10 cellular contexts compared by ENCODE assay signal in the genomic region with DNA sequence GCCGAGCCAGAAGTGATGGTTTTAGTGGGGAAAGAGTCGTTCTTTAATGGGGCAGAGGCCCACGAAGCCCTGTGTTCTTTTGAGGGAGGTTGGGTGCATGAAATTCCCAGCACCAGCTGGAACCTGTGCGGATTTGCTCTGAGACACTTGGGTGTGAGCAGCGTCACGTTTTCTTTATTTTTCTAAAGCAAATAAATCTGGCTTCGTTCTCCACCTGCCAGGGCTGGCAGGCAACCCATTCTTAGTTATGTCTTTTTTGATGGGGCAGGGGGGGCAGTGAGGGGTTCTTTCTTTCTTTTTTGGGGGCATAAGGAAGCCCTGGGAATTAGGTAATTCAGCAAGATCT.
A peak's percentile ranks its signal among the peaks of the same experiment; 100 is the strongest.
DNase-seq lines count a peak whose midpoint lies in the region; ATAC-seq and TF ChIP-seq lines count a peak whose summit lies in the region.
"Had no signal": no experiment of that assay in that cellular context is flagged by ENCODE, and none has a peak within 500 bp of the region (broad histone marks: within the 10 kb centered on the region; RNA-seq: fewer than 3 reads in every experiment).

No MANE protein-coding gene starts in this region.

- no peak overlapping the region for H3K14ac ChIP-seq in IMR-90 (replicated peaks; ENCODE audit: low read depth, low read length)

- TF ChIP-seq CTCF in AG09309 (IDR thresholded peaks at IDR 0.05; ENCODE audit: control insufficient read depth, insufficient read depth, low read depth, low read length, missing control alignments) = no peak
- TF ChIP-seq CTCF in IMR-90 (conservative IDR thresholded peaks at IDR 0.05; ENCODE audit: low read depth, low read length) = no peak
- no peak for TF ChIP-seq CTCF in SK-N-SH (IDR thresholded peaks at IDR 0.05)
- TF ChIP-seq CTCF in body of pancreas (IDR thresholded peaks at IDR 0.05) = no peak

- 0 out of 2 replicates have a peak overlapping the region, but pooled peaks have one; percentile 5 for H3K23ac ChIP-seq in IMR-90 (ENCODE audit: low read depth, low read length)

- H3K9me1 ChIP-seq in IMR-90 (ENCODE audit: insufficient read depth, low read length) = peaks cover 10% of the 10 kb centered on the region

- peak overlapping the region; percentile 9; the same call in 1 of the 2 replicates for H3K4me3 ChIP-seq in AG09309 (ENCODE audit: control insufficient read depth, low read depth, low read length)
- peak overlapping the region; percentile 5; the same call in 1 of the 2 replicates for H3K4me3 ChIP-seq in IMR-90 (ENCODE audit: insufficient read depth, low read depth, low read length)
- H3K4me3 ChIP-seq in SK-N-SH (ENCODE audit: low read depth in 2 of 2, low read length in 1 of 2) = no peak overlapping the region
- peak overlapping the region; percentile 16 for H3K4me3 ChIP-seq in mesodermal cell (ENCODE audit: extremely low read depth, insufficient read depth, low read length, poor library complexity, severe bottlenecking)
- no peak overlapping the region for H3K4me3 ChIP-seq in body of pancreas

- TF ChIP-seq POLR2A in IMR-90 (IDR thresholded peaks at IDR 0.05; ENCODE audit: low read depth, low read length) (no peak), body of pancreas (IDR thresholded peaks at IDR 0.05) (no peak)

- H3K36me3 ChIP-seq in IMR-90 (ENCODE audit: control insufficient read depth, insufficient read depth, low read length) = no peaks in the 10 kb centered on the region
- no peaks in the 10 kb centered on the region for H3K36me3 ChIP-seq in SK-N-SH (replicated peaks in 1 of 2; ENCODE audit: control insufficient read depth in 1 of 2, insufficient read depth in 2 of 2, low read length in 1 of 2)
- H3K36me3 ChIP-seq in mesodermal cell (ENCODE audit: control insufficient read depth, insufficient read depth, low read length) = no peaks in the 10 kb centered on the region
- no peaks in the 10 kb centered on the region for H3K36me3 ChIP-seq in body of pancreas (replicated peaks in 1 of 2; ENCODE audit: insufficient read depth in 1 of 2, low read depth in 2 of 2)

- H2AK5ac ChIP-seq in IMR-90 (ENCODE audit: low read depth, low read length) = 0 out of 2 replicates have a peak overlapping the region, but pooled peaks have one; percentile 54

- H2BK120ac ChIP-seq in IMR-90 (ENCODE audit: low read depth, low read length) = peak overlapping the region; percentile 81

- TF ChIP-seq EP300 in SK-N-SH (IDR thresholded peaks at IDR 0.05; ENCODE audit: borderline replicate concordance in 1 of 2, low read depth in 1 of 2, low read length in 1 of 2) = no peak

- H3K79me1 ChIP-seq in IMR-90 (ENCODE audit: low read depth in 1 of 2, low read length in 2 of 2) = no peaks in the 10 kb centered on the region

- peak overlapping the region; percentile 52; the same call in 1 of the 3 replicates for H2BK15ac ChIP-seq in IMR-90 (ENCODE audit: low read depth, low read length)

- H3K4me2 ChIP-seq in IMR-90 (ENCODE audit: low read depth, low read length) (peak overlapping the region; percentile 65), SK-N-SH (0 out of 2 replicates have a peak overlapping the region, but pooled peaks have one; percentile 28)

- no peaks in the 10 kb centered on the region for H3K27me3 ChIP-seq in IMR-90 (ENCODE audit: control insufficient read depth, insufficient read depth, low read length)
- no peaks in the 10 kb centered on the region for H3K27me3 ChIP-seq in SK-N-SH (ENCODE audit: insufficient read depth)
- no peaks in the 10 kb centered on the region for H3K27me3 ChIP-seq in body of pancreas

- no TSS peak for BruUV-seq in IMR-90 (replicated peaks; lab: Mats Ljungman, UMichigan)

- 13% methylated on average over 3 of the region's 7 CpGs; no CpG with 5 or more reads in 1 of the 2 experiments for WGBS in IMR-90 (ENCODE audit: extremely low coverage in 2 of 2, insufficient read length in 1 of 2), 2 experiments
- 50% methylated on average over 7 of the region's 7 CpGs for WGBS in SK-N-SH (ENCODE audit: low lambda C conversion rate)
- WGBS in mesodermal cell (ENCODE audit: insufficient coverage in 2 of 2), 2 experiments = 32 to 63% methylated on average over 3 to 5 of the region's 7 CpGs
- 28 to 32% methylated on average over 7 of the region's 7 CpGs for WGBS in body of pancreas, 2 donors

- dilution Hi-C loops in IMR-90 (cut with HindIII; ENCODE audit: low sequenced_read_pairs, unreplicated experiment) = no loop called here

- intact Hi-C loops in IMR-90 (cut with micrococcal nuclease) (loop anchor here (2.0 kb wide), 2 partner anchors 424 to 574 kb away; no protein-coding TSS in a partner anchor), body of pancreas (cut with DNase I) (no loop called here)

- H3K56ac ChIP-seq in IMR-90 (ENCODE audit: extremely low read depth, insufficient read depth, low read length) = no peak overlapping the region

- H3K9me2 ChIP-seq in SK-N-SH = no peaks in the 10 kb centered on the region

- ATAC-seq in IMR-90 (ENCODE audit: low read depth) = peak; percentile 56
- no peak for ATAC-seq in body of pancreas
- ATAC-seq in HG03159 (IDR thresholded peaks at IDR 0.05; ENCODE audit: unreplicated experiment) = no peak
- ATAC-seq: T-helper 17 cell had no signal

- no peaks in the 10 kb centered on the region for H3K79me2 ChIP-seq in SK-N-SH (ENCODE audit: insufficient read depth)

- POLR2A ChIA-PET in IMR-90 (lab: Charles Lee; ENCODE audit: unreplicated experiment) (no interaction called here), SK-N-SH (lab: Yijun Ruan, JAX) (no interaction called here)

- peak overlapping the region; percentile 75 for H4K91ac ChIP-seq in IMR-90 (ENCODE audit: insufficient read depth, low read depth, low read length)

- H3K27ac ChIP-seq in IMR-90 (ENCODE audit: insufficient read depth, low read length) (peak overlapping the region; percentile 69), SK-N-SH (ENCODE audit: low read depth in 2 of 2, low read length in 1 of 2) (peak overlapping the region; percentile 59 to 60; a peak in 3 of 4 replicates), mesodermal cell (ENCODE audit: low read depth, low read length, severe bottlenecking) (peak overlapping the region; percentile 88), body of pancreas (no peak overlapping the region)

- CTCF ChIA-PET in IMR-90 (lab: Yijun Ruan, JAX) = interaction anchor here (0.6 kb wide), 2 partner anchors 14 to 37 kb away, joined by 3 read pairs; no protein-coding TSS in a partner anchor
- CTCF ChIA-PET in SK-N-SH (lab: Yijun Ruan, JAX) = interaction anchor here (0.9 kb wide), 1 partner anchor 8 kb away, joined by 3 read pairs; no protein-coding TSS in a partner anchor

- DNase-seq in AG09309 (ENCODE audit: low read depth) (no peak), IMR-90 (no peak), SK-N-SH (no peak), body of pancreas (no peak)
- no peak for DNase-seq in stimulated activated CD4-positive, alpha-beta T cell treated with anti-CD3 and anti-CD28 coated beads, Interleukin-4, amount 100 ng/mL, for 24 hours
- no peak for DNase-seq in stimulated activated CD4-positive, alpha-beta T cell treated with anti-CD3 and anti-CD28 coated beads, Interleukin-2, amount 100 ng/mL, for 24 hours
- DNase-seq: activated CD8-positive, alpha-beta memory T cell treated with anti-CD3 and anti-CD28 coated beads, Interleukin-2, amount 50 U/mL, for 4 hours; T-helper 17 cell had no signal

- H4K8ac ChIP-seq in IMR-90 (ENCODE audit: low read depth in 2 of 2, low read length in 2 of 2) = peak overlapping the region; percentile 2 to 37

- no peaks in the 10 kb centered on the region for H3F3A ChIP-seq in SK-N-SH (replicated peaks; ENCODE audit: insufficient read depth)

- peak overlapping the region; percentile 10; the same call in 1 of the 2 replicates for H3K18ac ChIP-seq in IMR-90 (ENCODE audit: low read depth, low read length)

- H2AFZ ChIP-seq in IMR-90 (replicated peaks; ENCODE audit: low read length, poor library complexity) (peak overlapping the region; percentile 81), SK-N-SH (ENCODE audit: low read depth) (peak overlapping the region; percentile 1; the same call in 1 of the 2 replicates)

- TF ChIP-seq RAD21 in IMR-90 (IDR thresholded peaks at IDR 0.05; ENCODE audit: low read length) = no peak
- no peak for TF ChIP-seq RAD21 in SK-N-SH (IDR thresholded peaks at IDR 0.05; ENCODE audit: low read length)

- in situ Hi-C loops in IMR-90 (cut with MboI; ENCODE audit: low sequenced_read_pairs) = no loop called here

- H2BK20ac ChIP-seq in IMR-90 (ENCODE audit: low read depth, low read length) = peak overlapping the region; percentile 82

- H4K20me1 ChIP-seq in IMR-90 (ENCODE audit: insufficient read depth, low read length) (no peaks in the 10 kb centered on the region), SK-N-SH (ENCODE audit: insufficient read depth) (no peaks in the 10 kb centered on the region)

- H3K4ac ChIP-seq in IMR-90 (ENCODE audit: low read depth, low read length) = peak overlapping the region; percentile 69

- H3K4me1 ChIP-seq in IMR-90 (ENCODE audit: control insufficient read depth, insufficient read depth, low read length) (peaks cover 9% of the 10 kb centered on the region), SK-N-SH (ENCODE audit: control insufficient read depth in 1 of 2, insufficient read depth in 2 of 2, low read depth in 1 of 2, low read length in 1 of 2) (no peaks in the 10 kb centered on the region; a peak in 1 of 4 replicates), mesodermal cell (ENCODE audit: control insufficient read depth, insufficient read depth, low read length, poor library complexity, severe bottlenecking) (peaks cover 28% of the 10 kb centered on the region), body of pancreas (no peaks in the 10 kb centered on the region)

- H2AK9ac ChIP-seq in IMR-90 (replicated peaks; ENCODE audit: low read depth, low read length, poor library complexity) = peak overlapping the region; percentile 2

- H3K9ac ChIP-seq in IMR-90 (ENCODE audit: low read depth, low read length) (no peak overlapping the region), SK-N-SH (peak overlapping the region; percentile 37; the same call in 1 of the 2 replicates)

- no peak overlapping the region; the same call in 1 of the 2 replicates for H4K5ac ChIP-seq in IMR-90 (ENCODE audit: low read depth, low read length)

- H2BK5ac ChIP-seq in IMR-90 (ENCODE audit: low read depth, low read length, poor library complexity, severe bottlenecking) = peak overlapping the region; percentile 66

- H3K9me3 ChIP-seq in IMR-90 (ENCODE audit: control insufficient read depth, insufficient read depth, low read length) = no peaks in the 10 kb centered on the region
- no peaks in the 10 kb centered on the region for H3K9me3 ChIP-seq in SK-N-SH
- H3K9me3 ChIP-seq in mesodermal cell (ENCODE audit: control insufficient read depth, low read length) = no peaks in the 10 kb centered on the region
- H3K9me3 ChIP-seq in body of pancreas = no peaks in the 10 kb centered on the region

TF ChIP-seq in IMR-90, 13 proteins besides CTCF, POLR2A, EP300 and RAD21:
- TF ChIP-seq BHLHE40 (IDR thresholded peaks at IDR 0.05; ENCODE audit: low read depth, low read length) = peak; percentile 93
- no peak for TF ChIP-seq RCOR1 (IDR thresholded peaks at IDR 0.05; ENCODE audit: insufficient replicate concordance, low read length)
TF ChIP-seq in IMR-90: peak in this region for 1.

TF ChIP-seq in SK-N-SH, 30 proteins besides CTCF, POLR2A, EP300 and RAD21 (continues in another document):
- no peak for TF ChIP-seq RCOR1 (IDR thresholded peaks at IDR 0.05; ENCODE audit: low read length)
- no peak for TF ChIP-seq FOXJ3 (CRISPR knock-in tag; IDR thresholded peaks at IDR 0.05)
- TF ChIP-seq TEAD4 (IDR thresholded peaks at IDR 0.05; ENCODE audit: borderline replicate concordance, insufficient read depth) = no peak
- no peak for TF ChIP-seq CHD2 (IDR thresholded peaks at IDR 0.05; ENCODE audit: low read length, partially characterized antibody)

Comparison
In these comparisons a context has a peak if more than half of its experiments do, and no peak if none do; other contexts are left out.
1. H3K4me3 ChIP-seq: peak in AG09309 (single experiment), IMR-90 (single experiment) and mesodermal cell (single experiment); none in SK-N-SH (0 of 2) and body of pancreas (0 of 2).
2. H3K27ac ChIP-seq: peak in IMR-90 (single experiment), SK-N-SH (2 of 2) and mesodermal cell (single experiment); none in body of pancreas (0 of 4).